Comparison of ENCODE assay signal across 8 cellular contexts in the genomic region with DNA sequence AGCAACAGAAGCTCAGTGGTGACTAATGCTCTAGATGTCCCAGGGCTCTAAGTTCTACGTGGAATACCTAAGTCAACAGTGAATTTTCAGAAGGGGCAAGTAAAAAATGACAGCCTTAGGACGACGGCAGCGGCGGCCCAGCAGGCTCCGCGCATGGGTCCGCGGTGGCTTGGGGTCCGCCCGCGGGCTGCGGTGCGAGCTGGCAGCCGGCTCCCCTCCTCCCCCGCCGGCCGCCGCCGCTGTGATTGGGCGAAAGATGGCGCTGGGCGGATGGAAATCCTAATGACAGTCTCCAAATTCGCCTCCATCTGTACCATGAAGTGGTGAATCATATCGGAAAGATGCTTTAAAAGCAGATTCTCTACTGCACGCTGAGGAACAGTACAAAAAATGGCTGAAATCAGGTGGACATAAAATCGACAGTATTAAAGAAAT.
A peak's percentile ranks its signal among the peaks of the same experiment; 100 is the strongest.
DNase-seq lines count a peak whose midpoint lies in the region; ATAC-seq and TF ChIP-seq lines count a peak whose summit lies in the region.

No MANE protein-coding gene starts in this region.

- H3K4me3 ChIP-seq in heart left ventricle (peak overlapping the region in 11 of 12 donors; percentile 21 to 59 (median 47)), prostate gland (peak overlapping the region; percentile 19 to 25)

- DNase-seq in SKM-1 treated with dmso at 0.1 percent for 144 hours (lab: John Stamatoyannopoulos, UW; ENCODE audit: unreplicated experiment) (peak; percentile 29), SKM-1 (lab: John Stamatoyannopoulos, UW; ENCODE audit: unreplicated experiment) (no peak), NCI-H774 (lab: John Stamatoyannopoulos, UW) (peak; percentile 25), heart left ventricle (peak in 4 of 5 donors; percentile 27 to 75 (median 40)), prostate gland (ENCODE audit: low spot score) (no peak)
- peak in 1 of 2 donors; percentile 56 for DNase-seq in activated naive CD4-positive, alpha-beta T cell treated with anti-CD3 and anti-CD28 coated beads, Interleukin-2, amount 50 U/mL, for 72 hours (ENCODE audit: low spot score in 2 of 2)

- H3K36me3 ChIP-seq in heart left ventricle, result no peaks in the 10 kb centered on the region
- H3K36me3 ChIP-seq in prostate gland, result no peaks in the 10 kb centered on the region

- ATAC-seq in activated naive CD4-positive, alpha-beta T cell treated with anti-CD3 and anti-CD28 coated beads, Interleukin-2, amount 50 U/mL, for 72 hours, result peak; percentile 76 to 83
- ATAC-seq in heart left ventricle (peak; percentile 24 to 84 (median 68)), HG03442 (IDR thresholded peaks at IDR 0.05; ENCODE audit: unreplicated experiment) (no peak), HG03439 (IDR thresholded peaks at IDR 0.05; ENCODE audit: unreplicated experiment) (no peak)

- intact Hi-C loops in heart left ventricle (cut with DNase I), result no loop called here
- intact Hi-C loops in prostate gland (cut with DNase I), result no loop called here

- no peak overlapping the region for H3K27ac Mint-ChIP-seq in activated naive CD4-positive, alpha-beta T cell treated with anti-CD3 and anti-CD28 coated beads, Interleukin-2, amount 50 U/mL, for 72 hours

- TF ChIP-seq POLR2A in heart left ventricle (IDR thresholded peaks at IDR 0.05) (no peak), prostate gland (IDR thresholded peaks at IDR 0.05) (no peak)

- H3K27ac ChIP-seq in heart left ventricle (peak overlapping the region in 5 of 12 donors; percentile 26 to 77 (median 44)), prostate gland (peak overlapping the region in 1 of 2 donors; percentile 10)

- TF ChIP-seq CTCF in heart left ventricle (IDR thresholded peaks at IDR 0.05) (peak in 3 of 12 donors; percentile 5 to 25 (median 19)), prostate gland (IDR thresholded peaks at IDR 0.05) (peak in 2 of 4 experiments; percentile 6 to 11)

- H3K27me3 ChIP-seq in heart left ventricle (peaks cover 0 to 10% (median 0%) of the 10 kb centered on the region in 9 donors), prostate gland (replicated peaks; ENCODE audit: insufficient read depth) (no peaks in the 10 kb centered on the region)

- peaks cover 0 to 3% (median 0%) of the 10 kb centered on the region in 12 donors for H3K4me1 ChIP-seq in heart left ventricle
- no peaks in the 10 kb centered on the region for H3K4me1 ChIP-seq in prostate gland (replicated peaks)

- H3K36me3 Mint-ChIP-seq in activated naive CD4-positive, alpha-beta T cell treated with anti-CD3 and anti-CD28 coated beads, Interleukin-2, amount 50 U/mL, for 72 hours, result no peaks in the 10 kb centered on the region

- 2 to 3% (median 3%) methylated on average over 24 to 27 of the region's 27 CpGs for WGBS in heart left ventricle, 4 donors
- WGBS in prostate gland, result 2% methylated on average over 27 of the region's 27 CpGs

- no peaks in the 10 kb centered on the region for H3K9me3 Mint-ChIP-seq in activated naive CD4-positive, alpha-beta T cell treated with anti-CD3 and anti-CD28 coated beads, Interleukin-2, amount 50 U/mL, for 72 hours

- no peaks in the 10 kb centered on the region for H3K9me3 ChIP-seq in heart left ventricle
- no peaks in the 10 kb centered on the region for H3K9me3 ChIP-seq in prostate gland

Comparison
In these comparisons a context has a peak if more than half of its experiments do, and no peak if none do; other contexts are left out.
1. DNase-seq: peak in SKM-1 treated with dmso at 0.1 percent for 144 hours (single experiment), NCI-H774 (single experiment) and heart left ventricle (4 of 5); none in SKM-1 (single experiment) and prostate gland (single experiment).
2. ATAC-seq: peak in activated naive CD4-positive, alpha-beta T cell treated with anti-CD3 and anti-CD28 coated beads, Interleukin-2, amount 50 U/mL, for 72 hours (2 of 2) and heart left ventricle (4 of 4); none in HG03442 (single experiment) and HG03439 (single experiment).